16 cellular contexts compared by ENCODE assay signal in genomic region chr2:99183025-99183424, GRCh38. TPM values are rescaled to one million over a fixed set of nuclear protein-coding genes. Genes with fewer than 3 reads are reported as not detected.
A peak's percentile ranks its signal among the peaks of the same experiment; 100 is the strongest.
DNase-seq lines count a peak whose midpoint lies in the region; ATAC-seq and TF ChIP-seq lines count a peak whose summit lies in the region.
"Had no signal": no experiment of that assay in that cellular context is flagged by ENCODE, and none has a peak within 500 bp of the region (broad histone marks: within the 10 kb centered on the region; RNA-seq: fewer than 3 reads in every experiment).

No MANE protein-coding gene starts in this region.

- H3K27ac Mint-ChIP-seq in MCF 10A (ENCODE audit: low read depth, unreplicated experiment) (no peak overlapping the region), type B pancreatic cell (no peak overlapping the region)

- CTCF ChIA-PET in MCF 10A (lab: Yijun Ruan, JAX): no interaction called here

- H3K9me3 Mint-ChIP-seq in MCF 10A (ENCODE audit: unreplicated experiment) (no peaks in the 10 kb centered on the region), type B pancreatic cell (no peaks in the 10 kb centered on the region)

- ATAC-seq in HG02678 (IDR thresholded peaks at IDR 0.05; ENCODE audit: unreplicated experiment): no peak
- ATAC-seq: stimulated activated naive CD8-positive, alpha-beta T cell treated with anti-CD3 and anti-CD28 coated beads, Interleukin-15, Interleukin-2, amounts not matched to agents 100 U/mL and 50 U/mL, for 24 hours had no signal

- no peak for TF ChIP-seq POLR2A in breast epithelium (IDR thresholded peaks at IDR 0.05)

- H3K4me1 ChIP-seq in breast epithelium: peaks cover 0 to 6% of the 10 kb centered on the region in 2 donors

- in situ Hi-C loops in brain microvascular endothelial cell (cut with HindIII; ENCODE audit: low pct_ligation_motif_present, low sequenced_read_pairs): no loop called here

- POLR2A ChIA-PET in MCF 10A (lab: Yijun Ruan, JAX): interaction anchor here (4.1 kb wide), 1 partner anchor 154 kb away, joined by 154 read pairs; the partner anchor contains the start of genes EIF5B and TXNDC9

- no TSS peak for BruUV-seq in MCF 10A (replicated peaks; lab: Mats Ljungman, UMichigan)

- H3K9me3 ChIP-seq in breast epithelium: no peaks in the 10 kb centered on the region

- H3K27me3 ChIP-seq in breast epithelium (no peaks in the 10 kb centered on the region), brain microvascular endothelial cell (replicated peaks) (no peaks in the 10 kb centered on the region)

- no peaks in the 10 kb centered on the region for H3K36me3 ChIP-seq in breast epithelium
- H3K36me3 ChIP-seq in brain microvascular endothelial cell (replicated peaks): no peaks in the 10 kb centered on the region

- H3K4me3 ChIP-seq in breast epithelium (no peak overlapping the region), fibroblast of mammary gland (ENCODE audit: control insufficient read depth, low read depth, low read length) (no peak overlapping the region), brain microvascular endothelial cell (ENCODE audit: low read depth, low read length) (no peak overlapping the region)

- H3K27ac ChIP-seq in breast epithelium (no peak overlapping the region), brain microvascular endothelial cell (no peak overlapping the region)
- H3K27ac ChIP-seq: HL-60, WERI-Rb-1 had no signal

- intact Hi-C loops in MCF 10A (cut with micrococcal nuclease): no loop called here
- intact Hi-C loops in breast epithelium (cut with DNase I; ENCODE audit: low total_unique reads): no loop called here

- H3K36me3 Mint-ChIP-seq in MCF 10A (ENCODE audit: insufficient read depth, unreplicated experiment): peaks cover 28% of the 10 kb centered on the region
- H3K36me3 Mint-ChIP-seq in type B pancreatic cell: peaks cover 7% of the 10 kb centered on the region

- DNase-seq in MCF 10A (ENCODE audit: unreplicated experiment) (peak; percentile 8), breast epithelium (ENCODE audit: low spot score in 2 of 2) (no peak), NCI-H510A (lab: John Stamatoyannopoulos, UW) (peak; percentile 25), fibroblast of mammary gland (ENCODE audit: low read depth) (peak; percentile 10), type B pancreatic cell (ENCODE audit: extremely low spot score, unreplicated experiment) (no peak), NCI-H146 treated with DMSO at 0.1 percent for 48 hours (lab: John Stamatoyannopoulos, UW; ENCODE audit: unreplicated experiment) (no peak), brain microvascular endothelial cell (no peak)
- DNase-seq: erythroblast; hippocampal formation; mesenchymal stem cell; NCI-H69; stimulated activated CD4-positive, alpha-beta T cell treated with anti-CD3 and anti-CD28 coated beads, Interleukin-4, amount 100 ng/mL, for 24 hours; stimulated activated naive CD8-positive, alpha-beta T cell treated with anti-CD3 and anti-CD28 coated beads, Interleukin-15, Interleukin-2, amounts not matched to agents 100 U/mL and 50 U/mL, for 24 hours; WERI-Rb-1 had no signal

- no peaks in the 10 kb centered on the region for H3K27me3 Mint-ChIP-seq in MCF 10A (ENCODE audit: insufficient read depth, unreplicated experiment)
- H3K27me3 Mint-ChIP-seq in type B pancreatic cell: no peaks in the 10 kb centered on the region

- TF ChIP-seq CTCF in MCF 10A (IDR thresholded peaks at IDR 0.05; ENCODE audit: unreplicated experiment): no peak
- TF ChIP-seq CTCF in breast epithelium (IDR thresholded peaks at IDR 0.05): no peak
- TF ChIP-seq CTCF in fibroblast of mammary gland (conservative IDR thresholded peaks at IDR 0.05; ENCODE audit: control insufficient read depth, insufficient read depth, low read depth, low read length): no peak
- TF ChIP-seq CTCF in type B pancreatic cell (conservative IDR thresholded peaks at IDR 0.05): no peak
- TF ChIP-seq CTCF in brain microvascular endothelial cell (IDR thresholded peaks at IDR 0.05; ENCODE audit: low read depth, low read length, missing control alignments): no peak

- H3K4me3 Mint-ChIP-seq in MCF 10A (ENCODE audit: unreplicated experiment): no peak overlapping the region
- H3K4me3 Mint-ChIP-seq in type B pancreatic cell: peak overlapping the region; percentile 56

- H3K4me1 Mint-ChIP-seq in MCF 10A (ENCODE audit: insufficient read depth, unreplicated experiment) (peaks cover 24% of the 10 kb centered on the region), type B pancreatic cell (ENCODE audit: unreplicated experiment) (peaks cover 37% of the 10 kb centered on the region)

RNA-seq across cellular contexts. Expression of gene MRPL30, which starts 2.0 kb away (rescaled TPM):
- 39.1 and 42.5 TPM in 2 replicates for total RNA-seq in MCF 10A (2022)
- total RNA-seq in breast epithelium: 10 to 100 TPM; 30.4 to 37.5 (median 35.1) TPM
- 25.1 and 38.4 TPM in 2 replicates for total RNA-seq in type B pancreatic cell (ENCODE audit: low replicate concordance)

RNA-seq across cellular contexts. Expression of gene MITD1, which starts 2.2 kb away (rescaled TPM):
- 19.1 and 21.2 TPM in 2 replicates for total RNA-seq in MCF 10A (2022)
- 10 to 100 TPM; 23.6 to 41.1 (median 33.3) TPM for total RNA-seq in breast epithelium
- total RNA-seq in type B pancreatic cell (ENCODE audit: low replicate concordance): 27.8 and 30.0 TPM in 2 replicates

RNA-seq across cellular contexts. Expression of gene LIPT1, which starts 28.3 kb away (rescaled TPM):
- 13.1 TPM in 2 replicates for total RNA-seq in MCF 10A (2022)
- 10 to 100 TPM in 2 of 3 donors, 1 to 10 TPM in 1; 9.8 to 11.0 (median 10.8) TPM for total RNA-seq in breast epithelium
- total RNA-seq in type B pancreatic cell (ENCODE audit: low replicate concordance): 5.0 and 5.3 TPM in 2 replicates

RNA-seq across cellular contexts. Expression of gene TSGA10, which starts 28.3 kb away (rescaled TPM):
- 7.9 and 11.6 TPM in 2 replicates for total RNA-seq in MCF 10A (2022)
- 10 to 100 TPM in 2 of 3 donors, 1 to 10 TPM in 1; 7.2 to 40.2 (median 17.1) TPM for total RNA-seq in breast epithelium
- total RNA-seq in type B pancreatic cell (ENCODE audit: low replicate concordance): 7.4 and 10.9 TPM in 2 replicates

RNA-seq across cellular contexts. Expression of gene C2orf15, which starts 41.5 kb away (rescaled TPM):
- total RNA-seq in MCF 10A (2022) (0.74 and 0.93 TPM in 2 replicates), breast epithelium (1 to 10 TPM; 1.6 to 4.8 (median 2.6) TPM), type B pancreatic cell (ENCODE audit: low replicate concordance) (5.6 and 8.2 TPM in 2 replicates)

Comparison
In these comparisons a context has a peak if more than half of its experiments do, and no peak if none do; other contexts are left out.
1. DNase-seq: peak in MCF 10A (single experiment), NCI-H510A (single experiment) and fibroblast of mammary gland (single experiment); none in breast epithelium (0 of 2), type B pancreatic cell (single experiment), NCI-H146 treated with DMSO at 0.1 percent for 48 hours (single experiment) and brain microvascular endothelial cell (single experiment).